Comparison of ENCODE assay signal across 20 cellular contexts in genomic region chr11:114553642-114554041, GRCh38. TPM values are rescaled to one million over a fixed set of nuclear protein-coding genes. Genes with fewer than 3 reads are reported as not detected.
A peak's percentile ranks its signal among the peaks of the same experiment; 100 is the strongest.
DNase-seq lines count a peak whose midpoint lies in the region; ATAC-seq, FAIRE-seq and TF ChIP-seq lines count a peak whose summit lies in the region.
"Had no signal": no experiment of that assay in that cellular context is flagged by ENCODE, and none has a peak within 500 bp of the region (broad histone marks: within the 10 kb centered on the region; RNA-seq: fewer than 3 reads in every experiment).

No MANE protein-coding gene starts in this region.

- H3K4me3 ChIP-seq in A549, result no peak overlapping the region
- no peak overlapping the region for H3K4me3 ChIP-seq in HEK293 (ENCODE audit: low read depth, low read length)
- H3K4me3 ChIP-seq in aorta (ENCODE audit: low read length in 2 of 2), result no peak overlapping the region
- H3K4me3 ChIP-seq: MG63, SK-N-MC had no signal

- no peak overlapping the region for H3K4me2 ChIP-seq in A549
- H3K4me2 ChIP-seq: KMS-11 had no signal

- no peak for TF ChIP-seq POLR2A in A549 (IDR thresholded peaks at IDR 0.05; ENCODE audit: low read length)

- no peaks in the 10 kb centered on the region for H3K27me3 ChIP-seq in aorta (ENCODE audit: control insufficient read depth in 1 of 2, insufficient read depth in 2 of 2, low read length in 1 of 2)
- H3K27me3 ChIP-seq: MG63 had no signal

- H3K9me3 ChIP-seq in A549, result no peaks in the 10 kb centered on the region
- H3K9me3 ChIP-seq in HEK293 (ENCODE audit: control insufficient read depth, insufficient read depth, low read depth, low read length), result no peaks in the 10 kb centered on the region
- H3K9me3 ChIP-seq in aorta (ENCODE audit: control insufficient read depth, low read length), result no peaks in the 10 kb centered on the region
- H3K9me3 ChIP-seq: Caco-2, MG63 had no signal

- no peaks in the 10 kb centered on the region for H3K36me3 ChIP-seq in HEK293 (ENCODE audit: control insufficient read depth in 2 of 2, insufficient read depth in 1 of 2, low read length in 2 of 2)
- no peaks in the 10 kb centered on the region for H3K36me3 ChIP-seq in aorta (ENCODE audit: control insufficient read depth in 1 of 2, insufficient read depth in 2 of 2, low read length in 1 of 2)
- H3K36me3 ChIP-seq: MG63 had no signal

- no peak for ATAC-seq in A549
- ATAC-seq in aorta (ENCODE audit: low FRiP score), result no peak
- ATAC-seq: Right ventricle myocardium inferior had no signal

- TF ChIP-seq RAD21 in A549 (conservative IDR thresholded peaks at IDR 0.05 in 1 of 2, IDR thresholded peaks at IDR 0.05 in 1 of 2), result no peak

- TF ChIP-seq CTCF in A549 (IDR thresholded peaks at IDR 0.05) (no peak), HEK293 (tag by site-specific recombination; IDR thresholded peaks at IDR 0.05) (no peak)

- H3K27ac ChIP-seq in A549 (no peak overlapping the region), HEK293 (ENCODE audit: extremely low read depth, low read depth, low read length) (no peak overlapping the region), aorta (ENCODE audit: low read depth in 1 of 2, low read length in 2 of 2) (no peak overlapping the region)
- H3K27ac ChIP-seq: C4-2B, KMS-11, SK-N-MC had no signal

- intact Hi-C loops in aorta (cut with DNase I), result no loop called here

- FAIRE-seq in A549 (lab: Jason Lieb, UNC), result peak; percentile 49

- 44% methylated on average over 2 of the region's 2 CpGs for WGBS in A549 (ENCODE audit: missing lambda C conversion rate)
- WGBS in aorta, 2 donors, result 74 to 82% methylated on average over 2 of the region's 2 CpGs

- POLR2A ChIA-PET in A549 (lab: Yijun Ruan, JAX), result no interaction called here
- POLR2A ChIA-PET in HEK293 (lab: Yijun Ruan, JAX), result no interaction called here

- CTCF ChIA-PET in A549 (lab: Yijun Ruan, JAX) (no interaction called here), HEK293 (lab: Yijun Ruan, JAX) (no interaction called here)

- no peak for TF ChIP-seq EP300 in A549 (IDR thresholded peaks at IDR 0.05)

- DNase-seq in A549 (ENCODE audit: low read depth in 1 of 2, low spot score in 1 of 2) (no peak), astrocyte of the hippocampus (ENCODE audit: low read depth, low spot score) (peak; percentile 14), iris pigment epithelial cell (ENCODE audit: low read depth) (peak; percentile 9), aorta (no peak), cerebellum (ENCODE audit: low spot score) (no peak), COLO668 (lab: John Stamatoyannopoulos, UW; ENCODE audit: unreplicated experiment) (no peak)
- DNase-seq in activated CD4-positive, CD25-positive, alpha-beta regulatory T cell treated with anti-CD3 and anti-CD28 coated beads, Interleukin-2, amount 50 U/mL, for 72 hours, result no peak
- DNase-seq: 8988T, Caco-2, DMS79, GDM1, HFFc6, MG63, NCI-H187 treated with DMSO at 0.1 percent for 48 hours, NCI-H446 had no signal

- H3K4me1 ChIP-seq in A549 (no peaks in the 10 kb centered on the region), HEK293 (ENCODE audit: control insufficient read depth, insufficient read depth, low read length) (no peaks in the 10 kb centered on the region), aorta (ENCODE audit: control insufficient read depth in 1 of 2, insufficient read depth in 2 of 2, low read length in 2 of 2) (no peaks in the 10 kb centered on the region)

TF ChIP-seq in A549, 52 proteins besides CTCF, POLR2A, EP300 and RAD21 (continues in another document):
- TF ChIP-seq HOXA7 (CRISPR knock-in tag; IDR thresholded peaks at IDR 0.05) (no peak), KDM1A (IDR thresholded peaks at IDR 0.05; ENCODE audit: low read depth) (no peak), MYC (IDR thresholded peaks at IDR 0.05; ENCODE audit: borderline replicate concordance, low read length) (no peak), TP53 (CRISPR knock-in tag; IDR thresholded peaks at IDR 0.05) (no peak), MAFK (IDR thresholded peaks at IDR 0.05; ENCODE audit: partially characterized antibody) (no peak), USF2 (IDR thresholded peaks at IDR 0.05) (no peak), CHD4 (IDR thresholded peaks at IDR 0.05; ENCODE audit: borderline replicate concordance) (no peak), E2F6 (IDR thresholded peaks at IDR 0.05; ENCODE audit: borderline replicate concordance, low read depth) (no peak)
- TF ChIP-seq, protein P1, sequence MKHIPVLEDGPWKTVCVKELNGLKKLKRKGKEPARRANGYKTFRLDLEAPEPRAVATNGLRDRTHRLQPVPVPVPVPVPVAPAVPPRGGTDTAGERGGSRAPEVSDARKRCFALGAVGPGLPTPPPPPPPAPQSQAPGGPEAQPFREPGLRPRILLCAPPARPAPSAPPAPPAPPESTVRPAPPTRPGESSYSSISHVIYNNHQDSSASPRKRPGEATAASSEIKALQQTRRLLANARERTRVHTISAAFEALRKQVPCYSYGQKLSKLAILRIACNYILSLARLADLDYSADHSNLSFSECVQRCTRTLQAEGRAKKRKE (CRISPR knock-in tag; IDR thresholded peaks at IDR 0.05; ENCODE audit: low read depth), result no peak

TF ChIP-seq in HEK293, 187 proteins besides CTCF, POLR2A, EP300 and RAD21:
- TF ChIP-seq ZNF776 (tag by site-specific recombination; IDR thresholded peaks at IDR 0.05; ENCODE audit: borderline replicate concordance), result no peak
- TF ChIP-seq PRDM10 (tag by site-specific recombination; IDR thresholded peaks at IDR 0.05), result peak; percentile 34; the same call in 1 of the 2 replicates

RNA-seq across cellular contexts. Expression of gene NXPE1, which starts 6.0 kb away (rescaled TPM):
- not detected in 2 replicates for polyA plus RNA-seq in A549 (2011; rRNA removed)
- not detected in 2 replicates for polyA plus RNA-seq in A549 (2012; cell fraction: cytosol; rRNA removed)
- not detected in 2 replicates for polyA plus RNA-seq in A549 (2012; cell fraction: nucleus; rRNA removed)
- not detected in 3 replicates for polyA plus RNA-seq in A549 (2017; fragmentation: RNase III; extraction: RNeasy Plus Mini Kit Qiagen cat#74134 plus additional on column Dnase treatment)
- polyA minus RNA-seq in A549 (2011; rRNA and poly(A)+ RNA removed), result not detected in 2 replicates
- not detected for total RNA-seq in aorta
- polyA plus RNA-seq in aorta, result 1 to 10 TPM in 1 of 2 donors, under 1 TPM in 1; 0.15 to 6.3 TPM
- total RNA-seq in cerebellum, result not detected
- total RNA-seq: Caco-2, HFFc6, Right ventricle myocardium inferior had no signal

RNA-seq across cellular contexts. Expression of gene NXPE4, which starts 41.9 kb away (rescaled TPM):
- polyA plus RNA-seq in A549 (2011; rRNA removed) (not detected in 2 replicates), A549 (2017; fragmentation: RNase III; extraction: RNeasy Plus Mini Kit Qiagen cat#74134 plus additional on column Dnase treatment) (not detected in 3 replicates), aorta (1 to 10 TPM in 1 of 2 donors, not detected in 1; 1.9 TPM)
- not detected in 2 replicates for polyA plus RNA-seq in A549 (2012; cell fraction: cytosol; rRNA removed)
- polyA plus RNA-seq in A549 (2012; cell fraction: nucleus; rRNA removed), result not detected in 2 replicates
- not detected in 2 replicates for polyA minus RNA-seq in A549 (2011; rRNA and poly(A)+ RNA removed)
- total RNA-seq in aorta (under 1 TPM in 1 of 2 donors, not detected in 1; 0.33 TPM), cerebellum (not detected)
- total RNA-seq: Caco-2, HFFc6, Right ventricle myocardium inferior had no signal

Comparison
In these comparisons a context has a peak if more than half of its experiments do, and no peak if none do; other contexts are left out.
1. DNase-seq: peak in astrocyte of the hippocampus (single experiment) and iris pigment epithelial cell (single experiment); none in A549 (0 of 2), aorta (0 of 2), cerebellum (single experiment), COLO668 (single experiment) and activated CD4-positive, CD25-positive, alpha-beta regulatory T cell treated with anti-CD3 and anti-CD28 coated beads, Interleukin-2, amount 50 U/mL, for 72 hours (single experiment).